Comparison of ENCODE assay signal across 16 cellular contexts in the genomic region with DNA sequence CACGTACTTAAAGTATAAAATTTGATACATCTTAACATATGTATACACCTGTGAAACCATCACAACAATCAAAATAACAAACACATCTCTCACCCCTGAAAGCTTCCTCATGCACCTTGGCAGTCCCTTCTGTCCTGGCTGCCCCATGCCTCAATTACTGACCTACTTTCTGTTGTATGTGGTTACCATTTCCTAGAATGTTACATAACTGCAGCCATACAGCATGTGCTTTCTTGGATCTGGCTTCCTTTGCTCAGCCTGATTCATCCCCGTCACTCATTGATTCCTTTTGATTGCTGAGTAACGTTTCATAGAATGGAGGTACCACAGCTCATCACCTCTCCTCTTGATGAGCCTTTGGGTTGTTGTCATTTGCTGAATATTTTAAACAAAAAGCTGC.
DNase-seq lines count a peak whose midpoint lies in the region; ATAC-seq, FAIRE-seq and TF ChIP-seq lines count a peak whose summit lies in the region.
"Had no signal": no experiment of that assay in that cellular context is flagged by ENCODE, and none has a peak within 500 bp of the region (broad histone marks: within the 10 kb centered on the region; RNA-seq: fewer than 3 reads in every experiment).

No MANE protein-coding gene starts in this region.

- peak overlapping the region; percentile 10 for H3K4me3 Mint-ChIP-seq in activated CD4-positive, alpha-beta T cell treated with anti-CD3 and anti-CD28 coated beads for 36 hours
- peak overlapping the region; percentile 31 for H3K4me3 Mint-ChIP-seq in activated CD4-positive, alpha-beta memory T cell treated with anti-CD3 and anti-CD28 coated beads for 36 hours
- peak overlapping the region in 2 of 8 donors; percentile 11 to 33 for H3K4me3 Mint-ChIP-seq in naive B cell

- peaks cover 93% of the 10 kb centered on the region for H3K4me1 Mint-ChIP-seq in activated CD4-positive, alpha-beta T cell treated with anti-CD3 and anti-CD28 coated beads for 36 hours
- H3K4me1 Mint-ChIP-seq in activated CD4-positive, alpha-beta memory T cell treated with anti-CD3 and anti-CD28 coated beads for 36 hours (ENCODE audit: low read depth), result peaks cover 93% of the 10 kb centered on the region
- H3K4me1 Mint-ChIP-seq in naive B cell, result peaks cover 70 to 93% (median 73%) of the 10 kb centered on the region in 3 donors

- peaks cover 92% of the 10 kb centered on the region for H3K36me3 Mint-ChIP-seq in activated CD4-positive, alpha-beta T cell treated with anti-CD3 and anti-CD28 coated beads for 36 hours (ENCODE audit: low read depth)
- H3K36me3 Mint-ChIP-seq in activated CD4-positive, alpha-beta memory T cell treated with anti-CD3 and anti-CD28 coated beads for 36 hours, result peaks cover 88% of the 10 kb centered on the region
- peaks cover 33 to 50% of the 10 kb centered on the region in 2 donors for H3K36me3 Mint-ChIP-seq in naive B cell

- peak; percentile 36 for FAIRE-seq in GM12892 (lab: Jason Lieb, UNC)
- FAIRE-seq: G401.6 had no signal

- intact Hi-C loops in activated CD4-positive, alpha-beta T cell treated with anti-CD3 and anti-CD28 coated beads for 36 hours (cut with DNase I, micrococcal nuclease), result loop anchor here in 1 of 2 experiments (1.0 kb wide), 1 partner anchor 7 kb away; no protein-coding TSS in a partner anchor
- intact Hi-C loops in activated CD4-positive, alpha-beta memory T cell treated with anti-CD3 and anti-CD28 coated beads for 36 hours (cut with micrococcal nuclease), result loop anchor here (5.0 kb wide), 1 partner anchor 36 kb away; no protein-coding TSS in a partner anchor

- no peak for ATAC-seq in activated CD4-positive, alpha-beta T cell treated with anti-CD3 and anti-CD28 coated beads for 36 hours
- ATAC-seq in naive B cell (ENCODE audit: low read depth in 2 of 2), result no peak
- no peak for ATAC-seq in HG03139 (IDR thresholded peaks at IDR 0.05; ENCODE audit: unreplicated experiment)
- ATAC-seq: left lung had no signal

- DNase-seq in activated CD4-positive, alpha-beta T cell treated with anti-CD3 and anti-CD28 coated beads for 36 hours, result no peak
- no peak for DNase-seq in activated CD4-positive, alpha-beta T cell treated with anti-CD3 and anti-CD28 coated beads for 1 hour
- DNase-seq in GM12892 (ENCODE audit: insufficient read length) (no peak), naive B cell (no peak), substantia nigra (lab: John Stamatoyannopoulos, UW) (no peak), SKM-1 treated with dmso at 0.1 percent for 144 hours (lab: John Stamatoyannopoulos, UW; ENCODE audit: unreplicated experiment) (no peak)
- no peak for DNase-seq in activated CD4-positive, alpha-beta memory T cell treated with anti-CD3 and anti-CD28 coated beads for 36 hours
- DNase-seq: activated CD4-positive, alpha-beta T cell treated with anti-CD3 and anti-CD28 coated beads for 4 hours; activated gamma-delta T cell treated with Interleukin-2 at 50 U/mL for 16 hours; left lung; NCI-H2081 treated with DMSO at 0.1 percent for 48 hours; NCI-H774 had no signal

- H3K9me3 Mint-ChIP-seq in activated CD4-positive, alpha-beta T cell treated with anti-CD3 and anti-CD28 coated beads for 36 hours (ENCODE audit: low read depth), result peaks cover 22% of the 10 kb centered on the region
- peaks cover 11% of the 10 kb centered on the region for H3K9me3 Mint-ChIP-seq in activated CD4-positive, alpha-beta memory T cell treated with anti-CD3 and anti-CD28 coated beads for 36 hours
- peaks cover 0 to 16% (median 12%) of the 10 kb centered on the region in 7 donors for H3K9me3 Mint-ChIP-seq in naive B cell

- no peak overlapping the region for H3K27ac Mint-ChIP-seq in activated CD4-positive, alpha-beta T cell treated with anti-CD3 and anti-CD28 coated beads for 36 hours
- no peak overlapping the region for H3K27ac Mint-ChIP-seq in activated CD4-positive, alpha-beta memory T cell treated with anti-CD3 and anti-CD28 coated beads for 36 hours
- peak overlapping the region in 5 of 6 donors; percentile 1 to 80 (median 38) for H3K27ac Mint-ChIP-seq in naive B cell

- CTCF ChIA-PET in activated CD4-positive, alpha-beta T cell treated with anti-CD3 and anti-CD28 coated beads for 36 hours (lab: Charles Lee), result interaction anchor here (0.5 to 1.1 kb wide), 9 partner anchors 9 to 88 kb away, joined by 3 to 6 read pairs (median 3); no protein-coding TSS in a partner anchor
- CTCF ChIA-PET in activated CD4-positive, alpha-beta memory T cell treated with anti-CD3 and anti-CD28 coated beads for 36 hours (lab: Charles Lee), result interaction anchor here (0.6 to 1.5 kb wide), 6 partner anchors 10 to 65 kb away, joined by 3 to 4 read pairs (median 3); no protein-coding TSS in a partner anchor

- no peaks in the 10 kb centered on the region for H3K27me3 Mint-ChIP-seq in activated CD4-positive, alpha-beta T cell treated with anti-CD3 and anti-CD28 coated beads for 36 hours
- no peaks in the 10 kb centered on the region for H3K27me3 Mint-ChIP-seq in activated CD4-positive, alpha-beta memory T cell treated with anti-CD3 and anti-CD28 coated beads for 36 hours
- no peaks in the 10 kb centered on the region for H3K27me3 Mint-ChIP-seq in naive B cell

- no peak for TF ChIP-seq POLR2A in GM12892 (IDR thresholded peaks at IDR 0.05; ENCODE audit: low read depth, low read length)

- H3K27ac ChIP-seq in substantia nigra (ENCODE audit: low read depth, low read length, poor library complexity, severe bottlenecking), result no peak overlapping the region
- H3K27ac ChIP-seq: breast epithelium, RWPE1 had no signal

- POLR2A ChIA-PET in activated CD4-positive, alpha-beta T cell treated with anti-CD3 and anti-CD28 coated beads for 36 hours (lab: Charles Lee), result interaction anchor here (1.1 kb wide), 1 partner anchor 52 kb away, joined by 3 read pairs; no protein-coding TSS in a partner anchor
- POLR2A ChIA-PET in activated CD4-positive, alpha-beta memory T cell treated with anti-CD3 and anti-CD28 coated beads for 36 hours (lab: Charles Lee), result interaction anchor here (1.0 to 12.3 kb wide), 8 partner anchors 8 to 60 kb away, joined by 3 to 253 read pairs (median 5); no protein-coding TSS in a partner anchor

Comparison
In these comparisons a context has a peak if more than half of its experiments do, and no peak if none do; other contexts are left out.
1. H3K27ac Mint-ChIP-seq: peak in naive B cell (5 of 6); none in activated CD4-positive, alpha-beta T cell treated with anti-CD3 and anti-CD28 coated beads for 36 hours (single experiment) and activated CD4-positive, alpha-beta memory T cell treated with anti-CD3 and anti-CD28 coated beads for 36 hours (single experiment).